In genomic region chr6:37058984-37059343, GRCh38 we compare ENCODE assay signal across 13 cellular contexts. TPM values are rescaled to one million over a fixed set of nuclear protein-coding genes. Genes with fewer than 3 reads are reported as not detected.
DNase-seq lines count a peak whose midpoint lies in the region; ATAC-seq and TF ChIP-seq lines count a peak whose summit lies in the region.
"Not testable (repeated sequence)": the region's sequence is repeated elsewhere in the genome, so short reads cannot be mapped to it uniquely, and the experiment has no call there.
"Had no signal": no experiment of that assay in that cellular context is flagged by ENCODE, and none has a peak within 500 bp of the region (broad histone marks: within the 10 kb centered on the region; RNA-seq: fewer than 3 reads in every experiment).

No MANE protein-coding gene starts in this region.

- CTCF ChIA-PET in PC-9 (lab: Charles Lee) = not testable (repeated sequence)

- POLR2A ChIA-PET in PC-9 (lab: Charles Lee; ENCODE audit: unreplicated experiment) = interaction anchor here (0.6 kb wide), 1 partner anchor 140 kb away, joined by 14 read pairs; no protein-coding TSS in a partner anchor

- ATAC-seq in GM23338 = not testable (repeated sequence)

- peaks cover 29% of the 10 kb centered on the region for H3K4me1 ChIP-seq in GM23338 (ENCODE audit: insufficient read depth)
- peaks cover 76% of the 10 kb centered on the region for H3K4me1 ChIP-seq in PC-9 (replicated peaks; ENCODE audit: insufficient read depth)
- H3K4me1 ChIP-seq in adrenal gland (replicated peaks in 1 of 2) = peaks cover 10 to 13% of the 10 kb centered on the region in 2 donors
- H3K4me1 ChIP-seq in ectodermal cell (ENCODE audit: control insufficient read depth, insufficient read depth, low read length) = peaks cover 15% of the 10 kb centered on the region
- H3K4me1 ChIP-seq in iPS-20b (ENCODE audit: insufficient read depth, low read length) = peaks cover 15% of the 10 kb centered on the region; the same call in 1 of the 2 replicates
- H3K4me1 ChIP-seq in skeletal muscle tissue (ENCODE audit: control insufficient read depth in 3 of 3, insufficient read depth in 3 of 3, low read length in 3 of 3) = peaks cover 23 to 34% (median 23%) of the 10 kb centered on the region in 3 donors
- H3K4me1 ChIP-seq in uterus = not testable (repeated sequence)

- WGBS in adrenal gland, 4 donors = 86 to 90% (median 89%) methylated on average over 5 of the region's 5 CpGs
- WGBS in ectodermal cell, 2 experiments = 71 to 80% methylated on average over 5 of the region's 5 CpGs

- H3K9me2 ChIP-seq in GM23338 (ENCODE audit: insufficient read depth); PC-9 (ENCODE audit: insufficient read depth): not testable (repeated sequence)

- H3K4me1 Mint-ChIP-seq in GM23338 (peaks cover 46% of the 10 kb centered on the region), nephron progenitor cell (peaks cover 46% of the 10 kb centered on the region)

- H3F3A ChIP-seq in GM23338 (replicated peaks; ENCODE audit: low read depth) (peaks cover 27% of the 10 kb centered on the region), PC-9 (ENCODE audit: insufficient read depth, low read depth) (peaks cover 65% of the 10 kb centered on the region)

- not testable (repeated sequence) for H3K4me3 ChIP-seq in GM23338; PC-9; adrenal gland; ectodermal cell (ENCODE audit: insufficient read depth, low read depth, low read length); skeletal muscle tissue (ENCODE audit: low read length in 3 of 3); uterus
- peak overlapping the region; percentile 60; the same call in 1 of the 2 replicates for H3K4me3 ChIP-seq in iPS-20b (ENCODE audit: low read length)

- H3K36me3 ChIP-seq in GM23338 (ENCODE audit: insufficient read depth); PC-9 (ENCODE audit: low read depth); adrenal gland (replicated peaks in 1 of 2); ectodermal cell (ENCODE audit: control insufficient read depth, insufficient read depth, low read length); iPS-20b (ENCODE audit: insufficient read depth, low read depth, low read length); skeletal muscle tissue (ENCODE audit: control insufficient read depth in 3 of 3, insufficient read depth in 3 of 3, low read length in 3 of 3); uterus: not testable (repeated sequence)

- 0 out of 2 replicates have a peak overlapping the region, but pooled peaks have one; percentile 27 for H3K27ac ChIP-seq in GM23338 (ENCODE audit: low read depth)
- peak overlapping the region; percentile 100 for H3K27ac ChIP-seq in PC-9
- H3K27ac ChIP-seq in adrenal gland = peak overlapping the region in 3 of 5 donors; percentile 85 to 88 (median 88)
- peak overlapping the region; percentile 84 for H3K27ac ChIP-seq in ectodermal cell (ENCODE audit: insufficient read depth, low read depth, low read length, poor library complexity, severe bottlenecking)
- not testable (repeated sequence) for H3K27ac ChIP-seq in iPS-20b (ENCODE audit: low read length)
- peak overlapping the region; percentile 87 for H3K27ac ChIP-seq in skeletal muscle tissue (ENCODE audit: low read depth, low read length)
- peak overlapping the region; percentile 78 to 87 for H3K27ac ChIP-seq in uterus

- peak overlapping the region; percentile 89; the same call in 1 of the 2 replicates for H3K9ac ChIP-seq in iPS-20b (ENCODE audit: low read depth, low read length)
- peak overlapping the region in 1 of 3 donors; percentile 69 for H3K9ac ChIP-seq in skeletal muscle tissue (ENCODE audit: low read depth in 1 of 3, low read length in 3 of 3)

- H3K4me3 Mint-ChIP-seq in GM23338 = peak overlapping the region; percentile 62
- peak overlapping the region; percentile 62 for H3K4me3 Mint-ChIP-seq in nephron progenitor cell

- H3K27me3 ChIP-seq in GM23338 (ENCODE audit: insufficient read depth); PC-9 (ENCODE audit: insufficient read depth, low read depth); adrenal gland; ectodermal cell (ENCODE audit: control insufficient read depth, insufficient read depth, low read length, poor library complexity, severe bottlenecking); iPS-20b (ENCODE audit: insufficient read depth, low read length); skeletal muscle tissue (ENCODE audit: control insufficient read depth in 3 of 3, insufficient read depth in 3 of 3, low read length in 3 of 3); uterus: not testable (repeated sequence)

- TF ChIP-seq POLR2A in adrenal gland (IDR thresholded peaks at IDR 0.05); uterus (IDR thresholded peaks at IDR 0.05): not testable (repeated sequence)

- H3K27me3 Mint-ChIP-seq in GM23338 (ENCODE audit: insufficient read depth, low read depth, poor library complexity) = peaks cover 19% of the 10 kb centered on the region
- not testable (repeated sequence) for H3K27me3 Mint-ChIP-seq in nephron progenitor cell (ENCODE audit: low read depth, poor library complexity)

- H3K9me3 Mint-ChIP-seq in GM23338, nephron progenitor cell: not testable (repeated sequence)

- H3K36me3 Mint-ChIP-seq in GM23338 (ENCODE audit: low read depth); nephron progenitor cell (ENCODE audit: low read depth): not testable (repeated sequence)

- not testable (repeated sequence) for H3K79me2 ChIP-seq in GM23338 (replicated peaks; ENCODE audit: insufficient read depth); PC-9 (ENCODE audit: low read depth)

- intact Hi-C loops in PC-9 (cut with micrococcal nuclease; ENCODE audit: unreplicated experiment); uterus (cut with DNase I; ENCODE audit: low total_unique reads): not testable (repeated sequence)
- intact Hi-C loops in adrenal gland (cut with DNase I) = loop anchor here (5.0 to 10.0 kb wide), 2 partner anchors 66 to 113 kb away; partner anchors contain the start of gene PIM1 (in 1 of the 2)

- peak overlapping the region; percentile 100 for H3K27ac Mint-ChIP-seq in GM23338
- H3K27ac Mint-ChIP-seq in nephron progenitor cell = peak overlapping the region; percentile 98

- not testable (repeated sequence) for H3K4me2 ChIP-seq in GM23338
- peak overlapping the region; percentile 88 for H3K4me2 ChIP-seq in PC-9

- DNase-seq in GM23338 (ENCODE audit: low spot score); PC-9; adrenal gland; nephron progenitor cell; uterus: not testable (repeated sequence)

- not testable (repeated sequence) for H4K20me1 ChIP-seq in GM23338 (replicated peaks; ENCODE audit: insufficient read depth); PC-9 (ENCODE audit: insufficient read depth)

- BruUV-seq in PC-9 (replicated peaks; lab: Mats Ljungman, UMichigan) = not testable (repeated sequence)

- TF ChIP-seq CTCF in GM23338 (conservative IDR thresholded peaks at IDR 0.05; ENCODE audit: low read depth in 2 of 2); PC-9 (conservative IDR thresholded peaks at IDR 0.05); adrenal gland (IDR thresholded peaks at IDR 0.05); nephron progenitor cell (IDR thresholded peaks at IDR 0.05); uterus (IDR thresholded peaks at IDR 0.05): not testable (repeated sequence)

- not testable (repeated sequence) for H3K9me3 ChIP-seq in PC-9 (ENCODE audit: insufficient read depth, low read depth); adrenal gland (replicated peaks in 1 of 3); ectodermal cell (ENCODE audit: control insufficient read depth, low read length); iPS-20b (ENCODE audit: insufficient read depth, low read depth, low read length); skeletal muscle tissue (ENCODE audit: control insufficient read depth in 3 of 3, low read length in 3 of 3); uterus

- H2AFZ ChIP-seq in GM23338, PC-9: not testable (repeated sequence)

RNA-seq across cellular contexts. Expression of gene FGD2, which starts 53.5 kb away (rescaled TPM):
- total RNA-seq in GM23338 (2014; rRNA removed; shearing (Covaris generic)) = 0.14 and 0.35 TPM in 2 replicates
- polyA plus RNA-seq in GM23338 (2016; fragmentation: Nextera tagmentation; extraction: Ambion mirVana) (0.13 and 0.16 TPM in 2 replicates), adrenal gland (10 to 100 TPM in 1 of 3 donors, 1 to 10 TPM in 2; 3.7 to 28.7 (median 6.9) TPM)
- total RNA-seq in PC-9 (2021) (0.50 and 0.55 TPM in 2 replicates), adrenal gland (100 to 1,000 TPM in 1 of 8 donors, 10 to 100 TPM in 7; 18.3 to 117 (median 35.7) TPM), skeletal muscle tissue (7.3 TPM), uterus (10 to 100 TPM in 3 of 4 donors, under 1 TPM in 1; 0.51 to 27.6 (median 11.5) TPM)
- polyA plus RNA-seq in ectodermal cell (2013, experiment 1 of 4) = 0.15 TPM
- not detected for polyA plus RNA-seq in ectodermal cell (2013, experiment 2 of 4)
- polyA plus RNA-seq in ectodermal cell (2013, experiment 3 of 4) = not detected
- polyA plus RNA-seq in ectodermal cell (2013, experiment 4 of 4) = not detected
- total RNA-seq: Daoy, fibroblast of lung, glomerular endothelial cell, neural crest cell, SJCRH30 had no signal
- polyA plus RNA-seq: fibroblast of lung had no signal
